3 cellular contexts compared by ENCODE assay signal in genomic region chr10:73898730-73899400, GRCh38.
TF ChIP-seq lines count a peak whose summit lies in the region.

No MANE protein-coding gene starts in this region.

TF ChIP-seq in A549, 52 proteins besides CTCF, POLR2A, EP300 and RAD21:
- no peak for TF ChIP-seq GATA3 (IDR thresholded peaks at IDR 0.05; ENCODE audit: borderline replicate concordance)
- TF ChIP-seq, protein P1, sequence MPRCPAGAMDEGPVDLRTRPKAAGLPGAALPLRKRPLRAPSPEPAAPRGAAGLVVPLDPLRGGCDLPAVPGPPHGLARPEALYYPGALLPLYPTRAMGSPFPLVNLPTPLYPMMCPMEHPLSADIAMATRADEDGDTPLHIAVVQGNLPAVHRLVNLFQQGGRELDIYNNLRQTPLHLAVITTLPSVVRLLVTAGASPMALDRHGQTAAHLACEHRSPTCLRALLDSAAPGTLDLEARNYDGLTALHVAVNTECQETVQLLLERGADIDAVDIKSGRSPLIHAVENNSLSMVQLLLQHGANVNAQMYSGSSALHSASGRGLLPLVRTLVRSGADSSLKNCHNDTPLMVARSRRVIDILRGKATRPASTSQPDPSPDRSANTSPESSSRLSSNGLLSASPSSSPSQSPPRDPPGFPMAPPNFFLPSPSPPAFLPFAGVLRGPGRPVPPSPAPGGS (IDR thresholded peaks at IDR 0.05): no peak
- no peak for TF ChIP-seq JUNB (IDR thresholded peaks at IDR 0.05)
- TF ChIP-seq, protein P2, sequence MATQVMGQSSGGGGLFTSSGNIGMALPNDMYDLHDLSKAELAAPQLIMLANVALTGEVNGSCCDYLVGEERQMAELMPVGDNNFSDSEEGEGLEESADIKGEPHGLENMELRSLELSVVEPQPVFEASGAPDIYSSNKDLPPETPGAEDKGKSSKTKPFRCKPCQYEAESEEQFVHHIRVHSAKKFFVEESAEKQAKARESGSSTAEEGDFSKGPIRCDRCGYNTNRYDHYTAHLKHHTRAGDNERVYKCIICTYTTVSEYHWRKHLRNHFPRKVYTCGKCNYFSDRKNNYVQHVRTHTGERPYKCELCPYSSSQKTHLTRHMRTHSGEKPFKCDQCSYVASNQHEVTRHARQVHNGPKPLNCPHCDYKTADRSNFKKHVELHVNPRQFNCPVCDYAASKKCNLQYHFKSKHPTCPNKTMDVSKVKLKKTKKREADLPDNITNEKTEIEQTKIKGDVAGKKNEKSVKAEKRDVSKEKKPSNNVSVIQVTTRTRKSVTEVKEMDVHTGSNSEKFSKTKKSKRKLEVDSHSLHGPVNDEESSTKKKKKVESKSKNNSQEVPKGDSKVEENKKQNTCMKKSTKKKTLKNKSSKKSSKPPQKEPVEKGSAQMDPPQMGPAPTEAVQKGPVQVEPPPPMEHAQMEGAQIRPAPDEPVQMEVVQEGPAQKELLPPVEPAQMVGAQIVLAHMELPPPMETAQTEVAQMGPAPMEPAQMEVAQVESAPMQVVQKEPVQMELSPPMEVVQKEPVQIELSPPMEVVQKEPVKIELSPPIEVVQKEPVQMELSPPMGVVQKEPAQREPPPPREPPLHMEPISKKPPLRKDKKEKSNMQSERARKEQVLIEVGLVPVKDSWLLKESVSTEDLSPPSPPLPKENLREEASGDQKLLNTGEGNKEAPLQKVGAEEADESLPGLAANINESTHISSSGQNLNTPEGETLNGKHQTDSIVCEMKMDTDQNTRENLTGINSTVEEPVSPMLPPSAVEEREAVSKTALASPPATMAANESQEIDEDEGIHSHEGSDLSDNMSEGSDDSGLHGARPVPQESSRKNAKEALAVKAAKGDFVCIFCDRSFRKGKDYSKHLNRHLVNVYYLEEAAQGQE (IDR thresholded peaks at IDR 0.05): no peak

TF ChIP-seq in IMR-90, 13 proteins besides CTCF, POLR2A, EP300 and RAD21:
- 0 out of 2 replicates have a peak, but pooled peaks have one; percentile 17 for TF ChIP-seq FOS (IDR thresholded peaks at IDR 0.05; ENCODE audit: low read depth, low read length)
- TF ChIP-seq MXI1 (IDR thresholded peaks at IDR 0.05; ENCODE audit: borderline replicate concordance, low read depth, low read length): no peak

TF ChIP-seq in HepG2, 621 proteins besides CTCF, POLR2A, EP300 and RAD21:
- TF ChIP-seq ZNF709 (CRISPR knock-in tag; IDR thresholded peaks at IDR 0.05) (no peak), FOXO1 (CRISPR knock-in tag; IDR thresholded peaks at IDR 0.05) (no peak), ZNF776 (CRISPR knock-in tag; IDR thresholded peaks at IDR 0.05) (no peak), SNAPC2 (CRISPR knock-in tag; IDR thresholded peaks at IDR 0.05) (no peak), TEF (CRISPR knock-in tag; IDR thresholded peaks at IDR 0.05) (no peak), ZNF496 (CRISPR knock-in tag; IDR thresholded peaks at IDR 0.05; ENCODE audit: insufficient replicate concordance) (no peak), MIER3 (CRISPR knock-in tag; IDR thresholded peaks at IDR 0.05; ENCODE audit: borderline replicate concordance) (no peak), ZNF614 (CRISPR knock-in tag; IDR thresholded peaks at IDR 0.05; ENCODE audit: borderline replicate concordance) (no peak), SOX5 (CRISPR knock-in tag; IDR thresholded peaks at IDR 0.05; ENCODE audit: borderline replicate concordance) (no peak), FOXK2 (IDR thresholded peaks at IDR 0.05) (no peak), GZF1 (CRISPR knock-in tag; IDR thresholded peaks at IDR 0.05) (no peak), ZNF484 (CRISPR knock-in tag; IDR thresholded peaks at IDR 0.05; ENCODE audit: borderline replicate concordance, low read depth) (no peak)
- TF ChIP-seq, protein P3, sequence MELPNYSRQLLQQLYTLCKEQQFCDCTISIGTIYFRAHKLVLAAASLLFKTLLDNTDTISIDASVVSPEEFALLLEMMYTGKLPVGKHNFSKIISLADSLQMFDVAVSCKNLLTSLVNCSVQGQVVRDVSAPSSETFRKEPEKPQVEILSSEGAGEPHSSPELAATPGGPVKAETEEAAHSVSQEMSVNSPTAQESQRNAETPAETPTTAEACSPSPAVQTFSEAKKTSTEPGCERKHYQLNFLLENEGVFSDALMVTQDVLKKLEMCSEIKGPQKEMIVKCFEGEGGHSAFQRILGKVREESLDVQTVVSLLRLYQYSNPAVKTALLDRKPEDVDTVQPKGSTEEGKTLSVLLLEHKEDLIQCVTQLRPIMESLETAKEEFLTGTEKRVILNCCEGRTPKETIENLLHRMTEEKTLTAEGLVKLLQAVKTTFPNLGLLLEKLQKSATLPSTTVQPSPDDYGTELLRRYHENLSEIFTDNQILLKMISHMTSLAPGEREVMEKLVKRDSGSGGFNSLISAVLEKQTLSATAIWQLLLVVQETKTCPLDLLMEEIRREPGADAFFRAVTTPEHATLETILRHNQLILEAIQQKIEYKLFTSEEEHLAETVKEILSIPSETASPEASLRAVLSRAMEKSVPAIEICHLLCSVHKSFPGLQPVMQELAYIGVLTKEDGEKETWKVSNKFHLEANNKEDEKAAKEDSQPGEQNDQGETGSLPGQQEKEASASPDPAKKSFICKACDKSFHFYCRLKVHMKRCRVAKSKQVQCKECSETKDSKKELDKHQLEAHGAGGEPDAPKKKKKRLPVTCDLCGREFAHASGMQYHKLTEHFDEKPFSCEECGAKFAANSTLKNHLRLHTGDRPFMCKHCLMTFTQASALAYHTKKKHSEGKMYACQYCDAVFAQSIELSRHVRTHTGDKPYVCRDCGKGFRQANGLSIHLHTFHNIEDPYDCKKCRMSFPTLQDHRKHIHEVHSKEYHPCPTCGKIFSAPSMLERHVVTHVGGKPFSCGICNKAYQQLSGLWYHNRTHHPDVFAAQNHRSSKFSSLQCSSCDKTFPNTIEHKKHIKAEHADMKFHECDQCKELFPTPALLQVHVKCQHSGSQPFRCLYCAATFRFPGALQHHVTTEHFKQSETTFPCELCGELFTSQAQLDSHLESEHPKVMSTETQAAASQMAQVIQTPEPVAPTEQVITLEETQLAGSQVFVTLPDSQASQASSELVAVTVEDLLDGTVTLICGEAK (IDR thresholded peaks at IDR 0.05): no peak
- TF ChIP-seq, protein P3 (CRISPR knock-in tag; IDR thresholded peaks at IDR 0.05): no peak
- TF ChIP-seq, protein P4, sequence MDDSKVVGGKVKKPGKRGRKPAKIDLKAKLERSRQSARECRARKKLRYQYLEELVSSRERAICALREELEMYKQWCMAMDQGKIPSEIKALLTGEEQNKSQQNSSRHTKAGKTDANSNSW (CRISPR knock-in tag; IDR thresholded peaks at IDR 0.05; ENCODE audit: borderline replicate concordance): no peak
- TF ChIP-seq, protein P5, sequence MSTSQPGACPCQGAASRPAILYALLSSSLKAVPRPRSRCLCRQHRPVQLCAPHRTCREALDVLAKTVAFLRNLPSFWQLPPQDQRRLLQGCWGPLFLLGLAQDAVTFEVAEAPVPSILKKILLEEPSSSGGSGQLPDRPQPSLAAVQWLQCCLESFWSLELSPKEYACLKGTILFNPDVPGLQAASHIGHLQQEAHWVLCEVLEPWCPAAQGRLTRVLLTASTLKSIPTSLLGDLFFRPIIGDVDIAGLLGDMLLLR (CRISPR knock-in tag; IDR thresholded peaks at IDR 0.05): no peak
- TF ChIP-seq, protein P1 (CRISPR knock-in tag; IDR thresholded peaks at IDR 0.05): no peak
